15 cellular contexts compared by ENCODE assay signal in genomic region chr2:177572236-177572671, GRCh38.
DNase-seq lines count a peak whose midpoint lies in the region; TF ChIP-seq lines count a peak whose summit lies in the region.
"Had no signal": no experiment of that assay in that cellular context is flagged by ENCODE, and none has a peak within 500 bp of the region (broad histone marks: within the 10 kb centered on the region; RNA-seq: fewer than 3 reads in every experiment).

No MANE protein-coding gene starts in this region.

- H3K4me1 ChIP-seq in smooth muscle cell (ENCODE audit: low read depth) (peaks cover 5% of the 10 kb centered on the region), Karpas-422 (ENCODE audit: low read length) (no peaks in the 10 kb centered on the region), stomach (peaks cover 0 to 13% (median 6%) of the 10 kb centered on the region in 4 donors)
- H3K4me1 ChIP-seq: BLaER1 had no signal

- TF ChIP-seq CTCF in astrocyte of the cerebellum (IDR thresholded peaks at IDR 0.05; ENCODE audit: low read depth, low read length, missing control alignments) = no peak
- no peak for TF ChIP-seq CTCF in mesothelial cell of epicardium (IDR thresholded peaks at IDR 0.05; ENCODE audit: unreplicated experiment)
- TF ChIP-seq CTCF in smooth muscle cell (IDR thresholded peaks at IDR 0.05; ENCODE audit: borderline replicate concordance, insufficient read depth, poor library complexity, severe bottlenecking) = no peak
- TF ChIP-seq CTCF in stomach (IDR thresholded peaks at IDR 0.05) = no peak

- H3K4me1 Mint-ChIP-seq in mesothelial cell of epicardium = peaks cover 27% of the 10 kb centered on the region
- H3K4me1 Mint-ChIP-seq in activated T-helper 2 cell treated with anti-CD3 and anti-CD28 coated beads, Interferon-gamma antibody, Interleukin-2, Interleukin-4, amounts not matched to agents 10 μg/mL and 5 μg/mL and 100 μg/mL, durations not matched to agents 14 hours and 24 hours and 36 hours (ENCODE audit: low read depth) = peaks cover 6% of the 10 kb centered on the region
- H3K4me1 Mint-ChIP-seq: activated CD4-positive, alpha-beta T cell treated with anti-CD3 and anti-CD28 coated beads, Interleukin-2, amount 10 ng/mL, durations not matched to agents 7 days and 5 days; stimulated activated effector memory CD8-positive, alpha-beta T cell treated with anti-CD3 and anti-CD28 coated beads, Interleukin-12 subunit alpha, Interleukin-12 subunit beta, amount 100 ng/mL, for 72 hours; T-cell had no signal

- H3K27ac ChIP-seq in smooth muscle cell (ENCODE audit: low read depth) = no peak overlapping the region
- no peak overlapping the region for H3K27ac ChIP-seq in Karpas-422 (ENCODE audit: low read length)
- H3K27ac ChIP-seq in stomach = no peak overlapping the region
- H3K27ac ChIP-seq: BLaER1 had no signal

- WGBS in smooth muscle cell (ENCODE audit: low lambda C conversion rate) = 54% methylated on average over 2 of the region's 2 CpGs
- 48 to 50% (median 48%) methylated on average over 2 of the region's 2 CpGs for WGBS in stomach, 5 donors

- H3K27me3 ChIP-seq in smooth muscle cell (ENCODE audit: low read depth) = no peaks in the 10 kb centered on the region
- no peaks in the 10 kb centered on the region for H3K27me3 ChIP-seq in Karpas-422 (ENCODE audit: low read length)
- H3K27me3 ChIP-seq in stomach = no peaks in the 10 kb centered on the region
- H3K27me3 ChIP-seq: BLaER1 had no signal

- no peak overlapping the region for H3K4me3 Mint-ChIP-seq in mesothelial cell of epicardium
- no peak overlapping the region for H3K4me3 Mint-ChIP-seq in activated T-helper 2 cell treated with anti-CD3 and anti-CD28 coated beads, Interferon-gamma antibody, Interleukin-2, Interleukin-4, amounts not matched to agents 10 μg/mL and 5 μg/mL and 100 μg/mL, durations not matched to agents 14 hours and 24 hours and 36 hours (ENCODE audit: low read depth)
- H3K4me3 Mint-ChIP-seq: activated CD4-positive, alpha-beta T cell treated with anti-CD3 and anti-CD28 coated beads, Interleukin-2, amount 10 ng/mL, durations not matched to agents 7 days and 5 days; stimulated activated effector memory CD8-positive, alpha-beta T cell treated with anti-CD3 and anti-CD28 coated beads, Interleukin-12 subunit alpha, Interleukin-12 subunit beta, amount 100 ng/mL, for 72 hours; T-cell had no signal

- in situ Hi-C loops in astrocyte of the cerebellum (cut with HindIII; ENCODE audit: low sequenced_read_pairs) = no loop called here

- H3K4me2 ChIP-seq in smooth muscle cell (no peak overlapping the region), Karpas-422 (ENCODE audit: low read depth, low read length, poor library complexity, severe bottlenecking) (no peak overlapping the region)
- H3K4me2 ChIP-seq: BLaER1 had no signal

- no peaks in the 10 kb centered on the region for H4K20me1 ChIP-seq in smooth muscle cell (ENCODE audit: low read depth)
- H4K20me1 ChIP-seq in Karpas-422 (ENCODE audit: insufficient read depth, low read depth, low read length) = no peaks in the 10 kb centered on the region
- H4K20me1 ChIP-seq: BLaER1 had no signal

- no peak overlapping the region for H3K4me3 ChIP-seq in astrocyte of the cerebellum (ENCODE audit: low read depth, low read length)
- H3K4me3 ChIP-seq in smooth muscle cell = no peak overlapping the region
- H3K4me3 ChIP-seq in Karpas-422 (ENCODE audit: low read length) = no peak overlapping the region
- no peak overlapping the region for H3K4me3 ChIP-seq in stomach
- H3K4me3 ChIP-seq: BLaER1 had no signal

- TF ChIP-seq EP300 in stomach (IDR thresholded peaks at IDR 0.05) = no peak

- H3K27me3 Mint-ChIP-seq in mesothelial cell of epicardium (ENCODE audit: low read depth) = no peaks in the 10 kb centered on the region
- H3K27me3 Mint-ChIP-seq in activated T-helper 2 cell treated with anti-CD3 and anti-CD28 coated beads, Interferon-gamma antibody, Interleukin-2, Interleukin-4, amounts not matched to agents 10 μg/mL and 5 μg/mL and 100 μg/mL, durations not matched to agents 14 hours and 24 hours and 36 hours (ENCODE audit: low read depth) = peaks cover 4% of the 10 kb centered on the region
- H3K27me3 Mint-ChIP-seq: activated CD4-positive, alpha-beta T cell treated with anti-CD3 and anti-CD28 coated beads, Interleukin-2, amount 10 ng/mL, durations not matched to agents 7 days and 5 days had no signal

- TF ChIP-seq POLR2A in stomach (IDR thresholded peaks at IDR 0.05) = no peak

- no peaks in the 10 kb centered on the region for H3K9me2 ChIP-seq in Karpas-422 (replicated peaks; ENCODE audit: insufficient read depth, low read length)

- H3K79me2 ChIP-seq in smooth muscle cell (ENCODE audit: low read depth) = no peaks in the 10 kb centered on the region
- no peaks in the 10 kb centered on the region for H3K79me2 ChIP-seq in Karpas-422 (ENCODE audit: low read length)

- no peaks in the 10 kb centered on the region for H3F3A ChIP-seq in smooth muscle cell (ENCODE audit: low read depth)

- no peaks in the 10 kb centered on the region for H3K9me3 Mint-ChIP-seq in mesothelial cell of epicardium
- no peaks in the 10 kb centered on the region for H3K9me3 Mint-ChIP-seq in activated T-helper 2 cell treated with anti-CD3 and anti-CD28 coated beads, Interferon-gamma antibody, Interleukin-2, Interleukin-4, amounts not matched to agents 10 μg/mL and 5 μg/mL and 100 μg/mL, durations not matched to agents 14 hours and 24 hours and 36 hours
- H3K9me3 Mint-ChIP-seq: activated CD4-positive, alpha-beta T cell treated with anti-CD3 and anti-CD28 coated beads, Interleukin-2, amount 10 ng/mL, durations not matched to agents 7 days and 5 days; stimulated activated effector memory CD8-positive, alpha-beta T cell treated with anti-CD3 and anti-CD28 coated beads, Interleukin-12 subunit alpha, Interleukin-12 subunit beta, amount 100 ng/mL, for 72 hours; T-cell had no signal

- H3K9me3 ChIP-seq in smooth muscle cell (replicated peaks; ENCODE audit: low read depth) (no peaks in the 10 kb centered on the region), Karpas-422 (ENCODE audit: low read length) (no peaks in the 10 kb centered on the region), stomach (no peaks in the 10 kb centered on the region)
- H3K9me3 ChIP-seq: BLaER1 had no signal

- DNase-seq in COLO829 (ENCODE audit: low spot score) (peak; percentile 35), NCI-H1105 (lab: John Stamatoyannopoulos, UW) (peak; percentile 21), astrocyte of the cerebellum (ENCODE audit: low read depth) (peak; percentile 4), mesothelial cell of epicardium (ENCODE audit: low spot score in 2 of 2, unreplicated experiment in 2 of 2) (no peak), smooth muscle cell (lab: John Stamatoyannopoulos, UW; ENCODE audit: unreplicated experiment) (no peak), Karpas-422 (no peak), stomach (no peak)
- no peak for DNase-seq in activated T-helper 2 cell treated with anti-CD3 and anti-CD28 coated beads, Interferon-gamma antibody, Interleukin-2, Interleukin-4, amounts not matched to agents 10 μg/mL and 5 μg/mL and 100 μg/mL, durations not matched to agents 14 hours and 24 hours and 36 hours (ENCODE audit: low spot score)
- DNase-seq: activated CD4-positive, alpha-beta T cell treated with anti-CD3 and anti-CD28 coated beads, Interleukin-2, amount 10 ng/mL, durations not matched to agents 7 days and 5 days; left ventricle myocardium superior; nucleus accumbens; stimulated activated CD4-positive, alpha-beta T cell treated with anti-CD3 and anti-CD28 coated beads, Interleukin-2, amount 100 ng/mL, for 24 hours; T-cell had no signal

- H3K9ac ChIP-seq in smooth muscle cell (ENCODE audit: low read depth) = no peak overlapping the region
- no peak overlapping the region for H3K9ac ChIP-seq in Karpas-422 (ENCODE audit: low read length)
- H3K9ac ChIP-seq: BLaER1 had no signal

- intact Hi-C loops in activated T-helper 2 cell treated with anti-CD3 and anti-CD28 coated beads, Interferon-gamma antibody, Interleukin-2, Interleukin-4, amounts not matched to agents 10 μg/mL and 5 μg/mL and 100 μg/mL, durations not matched to agents 14 hours and 24 hours and 36 hours (cut with micrococcal nuclease) = no loop called here
- intact Hi-C loops in stomach (cut with DNase I; ENCODE audit: low total_unique reads) = no loop called here

- no peaks in the 10 kb centered on the region for H3K36me3 Mint-ChIP-seq in mesothelial cell of epicardium
- H3K36me3 Mint-ChIP-seq in activated T-helper 2 cell treated with anti-CD3 and anti-CD28 coated beads, Interferon-gamma antibody, Interleukin-2, Interleukin-4, amounts not matched to agents 10 μg/mL and 5 μg/mL and 100 μg/mL, durations not matched to agents 14 hours and 24 hours and 36 hours (ENCODE audit: low read depth) = no peaks in the 10 kb centered on the region
- H3K36me3 Mint-ChIP-seq: stimulated activated effector memory CD8-positive, alpha-beta T cell treated with anti-CD3 and anti-CD28 coated beads, Interleukin-12 subunit alpha, Interleukin-12 subunit beta, amount 100 ng/mL, for 72 hours; T-cell had no signal

- H2AFZ ChIP-seq in smooth muscle cell (ENCODE audit: low read depth) (no peak overlapping the region), Karpas-422 (ENCODE audit: low read length) (no peak overlapping the region)

- H3K36me3 ChIP-seq in smooth muscle cell (ENCODE audit: low read depth) (no peaks in the 10 kb centered on the region), Karpas-422 (ENCODE audit: insufficient read depth, low read length) (no peaks in the 10 kb centered on the region), stomach (no peaks in the 10 kb centered on the region)
- H3K36me3 ChIP-seq: BLaER1 had no signal

- H3K27ac Mint-ChIP-seq in mesothelial cell of epicardium = peak overlapping the region; percentile 6
- H3K27ac Mint-ChIP-seq in activated T-helper 2 cell treated with anti-CD3 and anti-CD28 coated beads, Interferon-gamma antibody, Interleukin-2, Interleukin-4, amounts not matched to agents 10 μg/mL and 5 μg/mL and 100 μg/mL, durations not matched to agents 14 hours and 24 hours and 36 hours = no peak overlapping the region
- H3K27ac Mint-ChIP-seq: activated CD4-positive, alpha-beta T cell treated with anti-CD3 and anti-CD28 coated beads, Interleukin-2, amount 10 ng/mL, durations not matched to agents 7 days and 5 days; stimulated activated effector memory CD8-positive, alpha-beta T cell treated with anti-CD3 and anti-CD28 coated beads, Interleukin-12 subunit alpha, Interleukin-12 subunit beta, amount 100 ng/mL, for 72 hours; T-cell had no signal

Comparison
In these comparisons a context has a peak if more than half of its experiments do, and no peak if none do; other contexts are left out.
1. DNase-seq: peak in COLO829 (single experiment), NCI-H1105 (single experiment) and astrocyte of the cerebellum (single experiment); none in mesothelial cell of epicardium (0 of 2), smooth muscle cell (single experiment), activated T-helper 2 cell treated with anti-CD3 and anti-CD28 coated beads, Interferon-gamma antibody, Interleukin-2, Interleukin-4, amounts not matched to agents 10 μg/mL and 5 μg/mL and 100 μg/mL, durations not matched to agents 14 hours and 24 hours and 36 hours (single experiment), Karpas-422 (single experiment) and stomach (single experiment).